In genomic region chr14:43939836-43940235, GRCh38 we compare ENCODE assay signal across 1 cellular context.
TF ChIP-seq lines count a peak whose summit lies in the region.

No MANE protein-coding gene starts in this region.

TF ChIP-seq in IMR-90, 13 proteins besides CTCF, POLR2A, EP300 and RAD21:
- no peak for TF ChIP-seq USF2 (IDR thresholded peaks at IDR 0.05; ENCODE audit: low read depth, low read length)
- no peak for TF ChIP-seq BHLHE40 (IDR thresholded peaks at IDR 0.05; ENCODE audit: low read depth, low read length)
- no peak for TF ChIP-seq MAZ (IDR thresholded peaks at IDR 0.05; ENCODE audit: borderline replicate concordance, low read depth, low read length)
- no peak for TF ChIP-seq RFX5 (IDR thresholded peaks at IDR 0.05; ENCODE audit: low read depth, low read length)
- TF ChIP-seq RCOR1 (IDR thresholded peaks at IDR 0.05; ENCODE audit: insufficient replicate concordance, low read length) = no peak
- TF ChIP-seq CHD1 (IDR thresholded peaks at IDR 0.05; ENCODE audit: low read depth, low read length) = no peak
- no peak for TF ChIP-seq FOS (IDR thresholded peaks at IDR 0.05; ENCODE audit: low read depth, low read length)
- TF ChIP-seq SMC3 (IDR thresholded peaks at IDR 0.05; ENCODE audit: low read depth, low read length) = no peak
- TF ChIP-seq MAFK (IDR thresholded peaks at IDR 0.05; ENCODE audit: low read depth, low read length) = no peak
- no peak for TF ChIP-seq NFE2L2 (IDR thresholded peaks at IDR 0.05; ENCODE audit: low read depth, low read length)
- TF ChIP-seq ELK1 (IDR thresholded peaks at IDR 0.05; ENCODE audit: borderline replicate concordance, low read depth, low read length) = no peak
- TF ChIP-seq MXI1 (IDR thresholded peaks at IDR 0.05; ENCODE audit: borderline replicate concordance, low read depth, low read length) = no peak
- TF ChIP-seq CEBPB (IDR thresholded peaks at IDR 0.05; ENCODE audit: low read depth, low read length) = no peak
